23 cellular contexts compared by ENCODE assay signal in genomic region chr7:53446170-53446569, GRCh38.
"Had no signal": no experiment of that assay in that cellular context is flagged by ENCODE, and none has a peak within 500 bp of the region (broad histone marks: within the 10 kb centered on the region; RNA-seq: fewer than 3 reads in every experiment).

No MANE protein-coding gene starts in this region.

- H3K4me1 Mint-ChIP-seq: T-cell had no signal

- H3K4me2 ChIP-seq: SK-N-SH had no signal

- H3K4me3 Mint-ChIP-seq: T-cell had no signal

- H3K27ac Mint-ChIP-seq: T-cell had no signal

- H3K36me3 Mint-ChIP-seq: T-cell had no signal

- H3K27me3 Mint-ChIP-seq: T-cell had no signal

- DNase-seq: IMR-90, Karpas-422, KG1, MV-4-11, NCI-H1048, NCI-H1105, NCI-H1417, NCI-H1436 treated with DMSO at 0.1 percent for 48 hours, NCI-H1694, NCI-H187 treated with DMSO at 0.1 percent for 48 hours, NCI-H2029 treated with DMSO at 0.1 percent for 48 hours, NCI-H2171 treated with DMSO at 0.1 percent for 48 hours, NCI-H345, NCI-H446 treated with DMSO at 0.1 percent for 48 hours, NCI-H524, NCI-H526 treated with DMSO at 0.1 percent for 48 hours, NCI-H748 treated with DMSO at 0.1 percent for 48 hours, PC-3, SHP77, SK-N-SH, SW 1271, T-cell had no signal

- H3K9ac ChIP-seq: SK-N-SH had no signal

- H3K27ac ChIP-seq: RWPE1 had no signal
